35 cellular contexts compared by ENCODE assay signal in genomic region chr12:104536841-104537240, GRCh38.
A peak's percentile ranks its signal among the peaks of the same experiment; 100 is the strongest.
DNase-seq lines count a peak whose midpoint lies in the region; ATAC-seq, FAIRE-seq and TF ChIP-seq lines count a peak whose summit lies in the region.
"Had no signal": no experiment of that assay in that cellular context is flagged by ENCODE, and none has a peak within 500 bp of the region (broad histone marks: within the 10 kb centered on the region; RNA-seq: fewer than 3 reads in every experiment).

No MANE protein-coding gene starts in this region.

- peaks cover 89% of the 10 kb centered on the region for H3K4me1 Mint-ChIP-seq in activated B cell treated with CpG ODN at 0.5 μM for 24 hours
- peaks cover 53% of the 10 kb centered on the region for H3K4me1 Mint-ChIP-seq in activated CD8-positive, alpha-beta memory T cell treated with anti-CD3 and anti-CD28 coated beads, Interleukin-2, amount 10 ng/mL, durations not matched to agents 7 days and 5 days

- peaks cover 59 to 98% (median 83%) of the 10 kb centered on the region in 11 experiments; a peak in 20 of 22 replicates for H4K20me1 ChIP-seq in BLaER1 treated with 17β-estradiol and CSF1 and Interleukin-3, amounts not matched to agents 10 nM and 100 nM
- H4K20me1 ChIP-seq in keratinocyte (ENCODE audit: control insufficient read depth, extremely low read depth, insufficient read depth, low read length) (no peaks in the 10 kb centered on the region), osteoblast (ENCODE audit: insufficient read depth, low read length) (peaks cover 18% of the 10 kb centered on the region)

- no peaks in the 10 kb centered on the region for H3K9me3 Mint-ChIP-seq in activated B cell treated with CpG ODN at 0.5 μM for 24 hours
- no peaks in the 10 kb centered on the region for H3K9me3 Mint-ChIP-seq in activated CD8-positive, alpha-beta memory T cell treated with anti-CD3 and anti-CD28 coated beads, Interleukin-2, amount 10 ng/mL, durations not matched to agents 7 days and 5 days (ENCODE audit: low read depth)
- H3K9me3 Mint-ChIP-seq: HFFc6; naive thymus-derived CD4-positive, alpha-beta T cell; type B pancreatic cell had no signal

- no peak overlapping the region for H3K4me3 Mint-ChIP-seq in activated B cell treated with CpG ODN at 0.5 μM for 24 hours
- H3K4me3 Mint-ChIP-seq in activated CD8-positive, alpha-beta memory T cell treated with anti-CD3 and anti-CD28 coated beads, Interleukin-2, amount 10 ng/mL, durations not matched to agents 7 days and 5 days, result no peak overlapping the region
- H3K4me3 Mint-ChIP-seq: activated CD4-positive, alpha-beta T cell treated with anti-CD3 and anti-CD28 coated beads, Interleukin-2, amount 10 ng/mL, durations not matched to agents 7 days and 5 days; activated naive CD8-positive, alpha-beta T cell; HFFc6; naive thymus-derived CD4-positive, alpha-beta T cell; type B pancreatic cell had no signal

- H2AFZ ChIP-seq in keratinocyte (ENCODE audit: control insufficient read depth, low read length) (no peak overlapping the region), osteoblast (ENCODE audit: low read length) (no peak overlapping the region), mesenchymal stem cell (ENCODE audit: low read depth, low read length) (no peak overlapping the region)

- peak overlapping the region in 8 of 11 experiments; percentile 34 to 77 (median 64); a peak in 16 of 22 replicates for H3K4me2 ChIP-seq in BLaER1 treated with 17β-estradiol and CSF1 and Interleukin-3, amounts not matched to agents 10 nM and 100 nM
- H3K4me2 ChIP-seq in keratinocyte (ENCODE audit: control insufficient read depth, extremely low read depth, insufficient read depth, low read depth, low read length) (no peak overlapping the region), osteoblast (ENCODE audit: insufficient read depth, low read length) (no peak overlapping the region), mesenchymal stem cell (ENCODE audit: low read length, poor library complexity, severe bottlenecking) (no peak overlapping the region)
- H3K4me2 ChIP-seq: KMS-11 had no signal

- H3K36me3 ChIP-seq in BLaER1 treated with 17β-estradiol and CSF1 and Interleukin-3, amounts not matched to agents 10 nM and 100 nM, result peaks cover 0 to 77% (median 30%) of the 10 kb centered on the region in 11 experiments; a peak in 17 of 22 replicates
- no peaks in the 10 kb centered on the region for H3K36me3 ChIP-seq in keratinocyte (ENCODE audit: control insufficient read depth in 2 of 2, extremely low read depth in 1 of 2, insufficient read depth in 2 of 2, low read length in 2 of 2)
- no peaks in the 10 kb centered on the region for H3K36me3 ChIP-seq in osteoblast (ENCODE audit: insufficient read depth, low read length)
- no peaks in the 10 kb centered on the region for H3K36me3 ChIP-seq in mesenchymal stem cell (ENCODE audit: control insufficient read depth in 1 of 2, insufficient read depth in 2 of 2, low read depth in 1 of 2, low read length in 2 of 2)
- H3K36me3 ChIP-seq: SJCRH30 had no signal

- H2BK12ac ChIP-seq in mesenchymal stem cell (ENCODE audit: low read length in 2 of 2), result no peak overlapping the region

- no peaks in the 10 kb centered on the region for H3K9me1 ChIP-seq in keratinocyte (ENCODE audit: control insufficient read depth, extremely low read depth, insufficient read depth, low read length)

- H2BK120ac ChIP-seq in mesenchymal stem cell (ENCODE audit: low read depth, low read length), result no peak overlapping the region

- DNase-seq in activated B cell treated with CpG ODN at 0.5 μM for 24 hours (no peak), keratinocyte (ENCODE audit: low read depth, low spot score) (no peak), osteoblast (ENCODE audit: insufficient read length, low spot score, missing footprints) (no peak), mesenchymal stem cell (no peak)
- DNase-seq in activated CD8-positive, alpha-beta memory T cell treated with anti-CD3 and anti-CD28 coated beads, Interleukin-2, amount 10 ng/mL, durations not matched to agents 7 days and 5 days, result no peak
- DNase-seq: ACHN; activated CD4-positive, alpha-beta T cell treated with anti-CD3 and anti-CD28 coated beads, Interleukin-2, amount 10 ng/mL, durations not matched to agents 7 days and 5 days; activated effector memory CD4-positive, alpha-beta T cell treated with Interleukin-2 at 50 U/mL for 16 hours; activated T-cell treated with anti-CD3 and anti-CD28 coated beads, Interleukin-2, amount 50 U/mL, for 1 hour; anterior cingulate cortex; C1 segment of cervical spinal cord; Calu3; DMS79; effector CD8-positive, alpha-beta T cell; GDM1; GOT3; head of caudate nucleus; HFFc6; kidney; left ventricle myocardium superior; midbrain; naive thymus-derived CD4-positive, alpha-beta T cell; NCI-H146; occipital lobe; SJCRH30; stimulated activated CD4-positive, alpha-beta T cell treated with anti-CD3 and anti-CD28 coated beads, Interleukin-4, amount 100 ng/mL, for 24 hours; substantia nigra; T1000 had no signal

- no peak overlapping the region for H3K23ac ChIP-seq in mesenchymal stem cell (ENCODE audit: low read length in 2 of 2)

- no peak overlapping the region for H2AK5ac ChIP-seq in mesenchymal stem cell (ENCODE audit: low read length, severe bottlenecking)

- H3K27ac Mint-ChIP-seq in activated B cell treated with CpG ODN at 0.5 μM for 24 hours, result no peak overlapping the region
- no peak overlapping the region for H3K27ac Mint-ChIP-seq in activated CD8-positive, alpha-beta memory T cell treated with anti-CD3 and anti-CD28 coated beads, Interleukin-2, amount 10 ng/mL, durations not matched to agents 7 days and 5 days
- H3K27ac Mint-ChIP-seq: activated CD4-positive, alpha-beta T cell treated with anti-CD3 and anti-CD28 coated beads, Interleukin-2, amount 10 ng/mL, durations not matched to agents 7 days and 5 days; activated naive CD8-positive, alpha-beta T cell; HFFc6; naive thymus-derived CD4-positive, alpha-beta T cell; type B pancreatic cell had no signal

- H3K27me3 ChIP-seq in BLaER1 treated with 17β-estradiol and CSF1 and Interleukin-3, amounts not matched to agents 10 nM and 100 nM, result no peaks in the 10 kb centered on the region
- no peaks in the 10 kb centered on the region for H3K27me3 ChIP-seq in keratinocyte (ENCODE audit: control insufficient read depth, extremely low read depth, insufficient read depth, low read length)
- no peaks in the 10 kb centered on the region for H3K27me3 ChIP-seq in osteoblast (ENCODE audit: insufficient read depth, low read length)
- H3K27me3 ChIP-seq in mesenchymal stem cell (ENCODE audit: control insufficient read depth in 1 of 2, insufficient read depth in 1 of 2, low read length in 2 of 2), result peaks cover 0 to 8% of the 10 kb centered on the region in 2 experiments
- H3K27me3 ChIP-seq: SJCRH30 had no signal

- H3K18ac ChIP-seq in mesenchymal stem cell (ENCODE audit: low read depth in 1 of 2, low read length in 2 of 2), result no peak overlapping the region

- no peak overlapping the region for H2BK15ac ChIP-seq in mesenchymal stem cell (ENCODE audit: low read depth, poor library complexity, severe bottlenecking)

- intact Hi-C loops in activated B cell treated with CpG ODN at 0.5 μM for 24 hours (cut with micrococcal nuclease), result loop anchor here (2.0 kb wide), 3 partner anchors 14 to 34 kb away; no protein-coding TSS in a partner anchor

- POLR2A ChIA-PET in activated B cell treated with CpG ODN at 0.5 μM for 24 hours (lab: Charles Lee), result interaction anchor here (0.6 to 1.5 kb wide), 5 partner anchors 35 to 155 kb away, joined by 3 to 10 read pairs (median 4); no protein-coding TSS in a partner anchor

- 0 out of 22 replicates have a peak overlapping the region, but pooled peaks of 1 of the 11 experiments have one; percentile 6 for H3K9ac ChIP-seq in BLaER1 treated with 17β-estradiol and CSF1 and Interleukin-3, amounts not matched to agents 10 nM and 100 nM
- no peak overlapping the region for H3K9ac ChIP-seq in keratinocyte (ENCODE audit: control insufficient read depth, extremely low read depth, insufficient read depth, low read length)
- H3K9ac ChIP-seq in mesenchymal stem cell (ENCODE audit: low read length), result no peak overlapping the region
- H3K9ac ChIP-seq: KMS-11 had no signal

- H3K79me2 ChIP-seq in keratinocyte (ENCODE audit: control insufficient read depth, insufficient read depth, low read length) (peaks cover 12% of the 10 kb centered on the region), osteoblast (ENCODE audit: insufficient read depth, low read length) (peaks cover 36% of the 10 kb centered on the region)

- no peaks in the 10 kb centered on the region for H3K27me3 Mint-ChIP-seq in activated B cell treated with CpG ODN at 0.5 μM for 24 hours
- no peaks in the 10 kb centered on the region for H3K27me3 Mint-ChIP-seq in activated CD8-positive, alpha-beta memory T cell treated with anti-CD3 and anti-CD28 coated beads, Interleukin-2, amount 10 ng/mL, durations not matched to agents 7 days and 5 days
- H3K27me3 Mint-ChIP-seq: activated CD4-positive, alpha-beta T cell treated with anti-CD3 and anti-CD28 coated beads, Interleukin-2, amount 10 ng/mL, durations not matched to agents 7 days and 5 days; activated naive CD8-positive, alpha-beta T cell; naive thymus-derived CD4-positive, alpha-beta T cell; type B pancreatic cell had no signal

- H3K36me3 Mint-ChIP-seq in activated B cell treated with CpG ODN at 0.5 μM for 24 hours (ENCODE audit: low read depth), result peaks cover 16% of the 10 kb centered on the region
- peaks cover 50% of the 10 kb centered on the region for H3K36me3 Mint-ChIP-seq in activated CD8-positive, alpha-beta memory T cell treated with anti-CD3 and anti-CD28 coated beads, Interleukin-2, amount 10 ng/mL, durations not matched to agents 7 days and 5 days

- no peak overlapping the region for H3K14ac ChIP-seq in mesenchymal stem cell (ENCODE audit: low read length in 2 of 2)

- dilution Hi-C loops in keratinocyte (cut with MboI; ENCODE audit: extremely low pct_ligation_motif_present, low sequenced_read_pairs), result no loop called here

- FAIRE-seq in keratinocyte (lab: Jason Lieb, UNC), result peak; percentile 57
- FAIRE-seq: colon, kidney had no signal

- H4K8ac ChIP-seq in mesenchymal stem cell (ENCODE audit: low read length), result no peak overlapping the region

- peak; percentile 62 for ATAC-seq in HG02610 (IDR thresholded peaks at IDR 0.05; ENCODE audit: unreplicated experiment)
- ATAC-seq in activated B cell treated with CpG ODN at 0.5 μM for 24 hours (ENCODE audit: low read depth), result peak; percentile 82
- no peak for ATAC-seq in activated CD8-positive, alpha-beta memory T cell treated with anti-CD3 and anti-CD28 coated beads, Interleukin-2, amount 10 ng/mL, durations not matched to agents 7 days and 5 days
- no peak for ATAC-seq in HG02678 (IDR thresholded peaks at IDR 0.05; ENCODE audit: unreplicated experiment)
- ATAC-seq: left ventricle myocardium superior; naive thymus-derived CD4-positive, alpha-beta T cell had no signal

- peaks cover 0 to 7% (median 0%) of the 10 kb centered on the region in 11 experiments; a peak in 3 of 22 replicates for H3K9me3 ChIP-seq in BLaER1 treated with 17β-estradiol and CSF1 and Interleukin-3, amounts not matched to agents 10 nM and 100 nM (replicated peaks in 1 of 11)
- H3K9me3 ChIP-seq in keratinocyte (ENCODE audit: control insufficient read depth, low read depth, low read length), result no peaks in the 10 kb centered on the region
- no peaks in the 10 kb centered on the region for H3K9me3 ChIP-seq in osteoblast (ENCODE audit: low read depth, low read length)
- no peaks in the 10 kb centered on the region for H3K9me3 ChIP-seq in mesenchymal stem cell (ENCODE audit: control insufficient read depth, low read length)
- H3K9me3 ChIP-seq: SJCRH30 had no signal

- H3K4me1 ChIP-seq in BLaER1 treated with 17β-estradiol and CSF1 and Interleukin-3, amounts not matched to agents 10 nM and 100 nM, result peaks cover 24 to 65% (median 53%) of the 10 kb centered on the region in 10 experiments
- H3K4me1 ChIP-seq in keratinocyte (ENCODE audit: control insufficient read depth, extremely low read depth, insufficient read depth, low read length) (peaks cover 11% of the 10 kb centered on the region), osteoblast (ENCODE audit: insufficient read depth, low read length) (peaks cover 11% of the 10 kb centered on the region), mesenchymal stem cell (ENCODE audit: control insufficient read depth, insufficient read depth, low read depth, low read length) (no peaks in the 10 kb centered on the region)

- H3K27ac ChIP-seq in BLaER1 treated with 17β-estradiol and CSF1 and Interleukin-3, amounts not matched to agents 10 nM and 100 nM, result peak overlapping the region in 4 of 11 experiments; percentile 62 to 67 (median 64); a peak in 9 of 22 replicates
- H3K27ac ChIP-seq in keratinocyte (ENCODE audit: control insufficient read depth, insufficient read depth, low read length), result no peak overlapping the region
- no peak overlapping the region for H3K27ac ChIP-seq in osteoblast (ENCODE audit: low read depth, low read length)
- no peak overlapping the region for H3K27ac ChIP-seq in mesenchymal stem cell (ENCODE audit: low read length, poor library complexity, severe bottlenecking)
- H3K27ac ChIP-seq: KMS-11, SJCRH30 had no signal

- WGBS in mesenchymal stem cell, result 100% methylated on average over 2 of the region's 2 CpGs

- no peaks in the 10 kb centered on the region for H3K79me1 ChIP-seq in mesenchymal stem cell (replicated peaks; ENCODE audit: low read length, poor library complexity, severe bottlenecking)

- TF ChIP-seq CTCF in activated B cell treated with CpG ODN at 0.5 μM for 24 hours (IDR thresholded peaks at IDR 0.05), result no peak
- TF ChIP-seq CTCF in keratinocyte (optimal IDR thresholded peaks at IDR 0.05 in 1 of 3, IDR thresholded peaks at IDR 0.05 in 1 of 3, conservative IDR thresholded peaks at IDR 0.05 in 1 of 3; ENCODE audit: extremely low read depth in 1 of 3, insufficient read depth in 2 of 3, low read length in 3 of 3), result no peak
- no peak for TF ChIP-seq CTCF in osteoblast (IDR thresholded peaks at IDR 0.05; ENCODE audit: extremely low read depth, low read depth, low read length)

- H4K91ac ChIP-seq in mesenchymal stem cell (ENCODE audit: low read length), result no peak overlapping the region

- no peak overlapping the region for H3K4ac ChIP-seq in mesenchymal stem cell (ENCODE audit: low read depth in 1 of 2, low read length in 2 of 2)

- CTCF ChIA-PET in activated B cell treated with CpG ODN at 0.5 μM for 24 hours (lab: Charles Lee), result interaction anchor here (1.1 kb wide), 2 partner anchors 77 to 155 kb away, joined by 3 to 6 read pairs; no protein-coding TSS in a partner anchor
- CTCF ChIA-PET in activated CD8-positive, alpha-beta memory T cell treated with anti-CD3 and anti-CD28 coated beads, Interleukin-2, amount 10 ng/mL, durations not matched to agents 7 days and 5 days (lab: Charles Lee), result interaction anchor here (0.7 kb wide), 1 partner anchor 25 kb away, joined by 3 read pairs; no protein-coding TSS in a partner anchor

- no peak overlapping the region for H3K4me3 ChIP-seq in BLaER1 treated with 17β-estradiol and CSF1 and Interleukin-3, amounts not matched to agents 10 nM and 100 nM
- H3K4me3 ChIP-seq in keratinocyte (ENCODE audit: control insufficient read depth in 2 of 3, extremely low read depth in 1 of 3, insufficient read depth in 2 of 3, low read depth in 1 of 3, low read length in 3 of 3) (no peak overlapping the region), osteoblast (ENCODE audit: insufficient read depth, low read length) (no peak overlapping the region), mesenchymal stem cell (ENCODE audit: insufficient read depth in 1 of 2, low read depth in 1 of 2, low read length in 2 of 2) (no peak overlapping the region)
- H3K4me3 ChIP-seq: SJCRH30 had no signal

- H2BK5ac ChIP-seq in mesenchymal stem cell (ENCODE audit: low read depth, low read length, poor library complexity, severe bottlenecking), result no peak overlapping the region

Comparison
In these comparisons a context has a peak if more than half of its experiments do, and no peak if none do; other contexts are left out.
1. H3K4me2 ChIP-seq: peak in BLaER1 treated with 17β-estradiol and CSF1 and Interleukin-3, amounts not matched to agents 10 nM and 100 nM (8 of 11); none in keratinocyte (single experiment), osteoblast (single experiment) and mesenchymal stem cell (single experiment).
2. ATAC-seq: peak in HG02610 (single experiment) and activated B cell treated with CpG ODN at 0.5 μM for 24 hours (single experiment); none in activated CD8-positive, alpha-beta memory T cell treated with anti-CD3 and anti-CD28 coated beads, Interleukin-2, amount 10 ng/mL, durations not matched to agents 7 days and 5 days (single experiment) and HG02678 (single experiment).